8 cellular contexts compared by ENCODE assay signal in the genomic region with DNA sequence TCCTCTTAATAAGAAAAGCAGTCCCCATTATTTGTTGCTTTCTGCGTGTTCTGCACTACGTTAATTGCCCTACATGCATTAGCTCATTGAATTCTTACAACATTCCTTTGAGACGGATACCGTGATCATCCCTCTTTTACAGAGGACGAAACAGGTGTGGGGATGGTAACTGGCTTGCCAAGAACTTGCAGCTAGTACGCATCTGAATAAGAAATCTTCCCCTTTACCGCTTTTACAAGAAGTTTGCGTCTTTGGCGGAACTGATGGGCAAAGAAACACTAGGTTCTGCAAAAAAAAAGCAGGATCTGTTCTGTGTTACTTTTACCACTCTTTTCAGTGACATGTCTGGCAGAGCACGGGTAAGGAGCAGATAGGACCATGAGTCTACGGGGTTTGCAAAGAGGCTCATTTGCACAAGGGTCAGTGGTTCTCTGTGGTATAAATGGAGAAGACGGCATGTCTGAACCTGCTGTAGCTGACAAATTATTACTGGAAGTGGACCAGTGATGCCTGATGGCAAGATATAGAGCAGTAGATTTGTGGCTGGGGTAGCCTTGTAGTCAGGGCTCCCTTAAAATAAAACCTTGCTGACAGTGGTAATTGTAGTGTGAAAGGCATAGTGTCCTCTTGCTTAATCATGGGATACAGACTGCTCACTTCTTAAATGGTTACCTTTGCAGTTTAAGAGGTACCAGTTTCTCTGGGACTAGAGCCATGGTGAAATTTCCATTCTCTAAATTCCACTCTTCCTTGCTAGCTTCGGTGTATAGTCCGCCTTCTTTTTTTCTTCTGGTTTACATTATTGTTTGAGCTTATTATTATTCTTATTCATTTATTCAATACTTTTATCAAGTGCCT. TPM values are rescaled to one million over a fixed set of nuclear protein-coding genes. Genes with fewer than 3 reads are reported as not detected.
DNase-seq lines count a peak whose midpoint lies in the region; TF ChIP-seq lines count a peak whose summit lies in the region.

No MANE protein-coding gene starts in this region.

- no peak for TF ChIP-seq RAD21 in liver (IDR thresholded peaks at IDR 0.05)

- H3K27ac ChIP-seq in liver (ENCODE audit: low read depth in 1 of 2, low read length in 2 of 2) = peak overlapping the region in 1 of 2 donors; percentile 19
- H3K27ac ChIP-seq in transverse colon = peak overlapping the region; percentile 77 to 96 (median 80)

- WGBS in liver = 62% methylated on average over 14 of the region's 14 CpGs
- WGBS in transverse colon (ENCODE audit: low coverage in 1 of 2), 2 donors = 50 to 66% methylated on average over 10 to 14 of the region's 14 CpGs

- H3K9ac ChIP-seq in liver (ENCODE audit: low read depth in 1 of 2, low read length in 2 of 2) = no peak overlapping the region

- H3K4me1 ChIP-seq in liver (ENCODE audit: control insufficient read depth in 4 of 4, insufficient read depth in 4 of 4, low read length in 3 of 4) (peaks cover 0 to 20% (median 17%) of the 10 kb centered on the region in 4 donors), transverse colon (peaks cover 3 to 37% (median 20%) of the 10 kb centered on the region in 4 donors)

- H3K4me3 ChIP-seq in astrocyte of the spinal cord (ENCODE audit: low read depth, low read length) = peak overlapping the region; percentile 98
- peak overlapping the region; percentile 85 to 100 (median 92) for H3K4me3 ChIP-seq in liver (ENCODE audit: low read depth in 1 of 3, low read length in 3 of 3)
- peak overlapping the region in 3 of 4 donors; percentile 68 to 93 (median 82) for H3K4me3 ChIP-seq in transverse colon

- TF ChIP-seq POLR2A in transverse colon (IDR thresholded peaks at IDR 0.05) = no peak

- TF ChIP-seq EP300 in transverse colon (IDR thresholded peaks at IDR 0.05; ENCODE audit: low read depth) = no peak

- H3K36me3 ChIP-seq in liver (ENCODE audit: control insufficient read depth in 4 of 4, insufficient read depth in 3 of 4, low read depth in 1 of 4, low read length in 3 of 4) (peaks cover 2 to 12% (median 6%) of the 10 kb centered on the region in 4 donors), transverse colon (peaks cover 0 to 14% (median 2%) of the 10 kb centered on the region in 4 donors)

- TF ChIP-seq CTCF in astrocyte of the spinal cord (IDR thresholded peaks at IDR 0.05; ENCODE audit: low read depth, low read length) (no peak), liver (IDR thresholded peaks at IDR 0.05; ENCODE audit: low read depth, low read length, missing input control) (no peak), transverse colon (IDR thresholded peaks at IDR 0.05) (no peak)

- no peaks in the 10 kb centered on the region for H3K27me3 ChIP-seq in liver (ENCODE audit: control insufficient read depth in 4 of 4, insufficient read depth in 4 of 4, low read length in 3 of 4)
- H3K27me3 ChIP-seq in transverse colon = no peaks in the 10 kb centered on the region

- H3K9me3 ChIP-seq in liver (ENCODE audit: control insufficient read depth in 4 of 4, low read length in 3 of 4) (no peaks in the 10 kb centered on the region), transverse colon (no peaks in the 10 kb centered on the region)

- DNase-seq in EL = peak; percentile 14
- DNase-seq in NCI-H1105 (lab: John Stamatoyannopoulos, UW) = peak; percentile 18
- peak; percentile 7 for DNase-seq in astrocyte of the spinal cord (ENCODE audit: low read depth, low spot score)
- DNase-seq in transverse colon = no peak
- no peak for DNase-seq in SKM-1 treated with dmso at 0.1 percent for 144 hours (lab: John Stamatoyannopoulos, UW; ENCODE audit: unreplicated experiment)
- no peak for DNase-seq in stimulated activated CD4-positive, alpha-beta T cell treated with anti-CD3 and anti-CD28 coated beads, Interleukin-1b, Interleukin-23, amount 100 ng/mL, for 48 hours
- DNase-seq in stimulated activated CD4-positive, alpha-beta T cell treated with anti-CD3 and anti-CD28 coated beads, Interleukin-4, amount 100 ng/mL, for 4 hours = no peak

- in situ Hi-C loops in astrocyte of the spinal cord (cut with HindIII; ENCODE audit: low sequenced_read_pairs) (no loop called here), transverse colon (cut with MboI; ENCODE audit: low pct_ligation_motif_present in 1 of 4, low pct_unique_long_range_greater_than_20kb in 1 of 4, low sequenced_read_pairs in 3 of 4) (loop anchor here in 2 of 4 donors (25.0 kb wide), 1 partner anchor 438 kb away; no protein-coding TSS in a partner anchor)

- intact Hi-C loops in transverse colon (cut with DNase I; ENCODE audit: low total_unique reads) = loop anchor here (5.0 kb wide), 1 partner anchor 32 kb away; the partner anchor contains the start of gene VPS35L

TF ChIP-seq in liver, 16 proteins besides CTCF, POLR2A, EP300 and RAD21:
- TF ChIP-seq MAX (IDR thresholded peaks at IDR 0.05) (no peak), FOXA1 (IDR thresholded peaks at IDR 0.05) (no peak), FOXA2 (IDR thresholded peaks at IDR 0.05) (no peak), NR2F2 (IDR thresholded peaks at IDR 0.05) (no peak), EGR1 (IDR thresholded peaks at IDR 0.05; ENCODE audit: low read depth in 2 of 2) (no peak), TAF1 (conservative IDR thresholded peaks at IDR 0.05) (no peak), RXRA (IDR thresholded peaks at IDR 0.05) (no peak), HNF4G (IDR thresholded peaks at IDR 0.05) (no peak), YY1 (IDR thresholded peaks at IDR 0.05) (no peak), JUND (IDR thresholded peaks at IDR 0.05) (no peak), GABPA (IDR thresholded peaks at IDR 0.05 in 1 of 2, conservative IDR thresholded peaks at IDR 0.05 in 1 of 2) (no peak), SP1 (IDR thresholded peaks at IDR 0.05) (no peak), HNF4A (conservative IDR thresholded peaks at IDR 0.05) (no peak)
- TF ChIP-seq, protein P1, sequence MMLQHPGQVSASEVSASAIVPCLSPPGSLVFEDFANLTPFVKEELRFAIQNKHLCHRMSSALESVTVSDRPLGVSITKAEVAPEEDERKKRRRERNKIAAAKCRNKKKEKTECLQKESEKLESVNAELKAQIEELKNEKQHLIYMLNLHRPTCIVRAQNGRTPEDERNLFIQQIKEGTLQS (IDR thresholded peaks at IDR 0.05) = no peak
- TF ChIP-seq, protein P2, sequence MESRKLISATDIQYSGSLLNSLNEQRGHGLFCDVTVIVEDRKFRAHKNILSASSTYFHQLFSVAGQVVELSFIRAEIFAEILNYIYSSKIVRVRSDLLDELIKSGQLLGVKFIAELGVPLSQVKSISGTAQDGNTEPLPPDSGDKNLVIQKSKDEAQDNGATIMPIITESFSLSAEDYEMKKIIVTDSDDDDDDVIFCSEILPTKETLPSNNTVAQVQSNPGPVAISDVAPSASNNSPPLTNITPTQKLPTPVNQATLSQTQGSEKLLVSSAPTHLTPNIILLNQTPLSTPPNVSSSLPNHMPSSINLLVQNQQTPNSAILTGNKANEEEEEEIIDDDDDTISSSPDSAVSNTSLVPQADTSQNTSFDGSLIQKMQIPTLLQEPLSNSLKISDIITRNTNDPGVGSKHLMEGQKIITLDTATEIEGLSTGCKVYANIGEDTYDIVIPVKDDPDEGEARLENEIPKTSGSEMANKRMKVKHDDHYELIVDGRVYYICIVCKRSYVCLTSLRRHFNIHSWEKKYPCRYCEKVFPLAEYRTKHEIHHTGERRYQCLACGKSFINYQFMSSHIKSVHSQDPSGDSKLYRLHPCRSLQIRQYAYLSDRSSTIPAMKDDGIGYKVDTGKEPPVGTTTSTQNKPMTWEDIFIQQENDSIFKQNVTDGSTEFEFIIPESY (IDR thresholded peaks at IDR 0.05) = no peak
- TF ChIP-seq, protein P3, sequence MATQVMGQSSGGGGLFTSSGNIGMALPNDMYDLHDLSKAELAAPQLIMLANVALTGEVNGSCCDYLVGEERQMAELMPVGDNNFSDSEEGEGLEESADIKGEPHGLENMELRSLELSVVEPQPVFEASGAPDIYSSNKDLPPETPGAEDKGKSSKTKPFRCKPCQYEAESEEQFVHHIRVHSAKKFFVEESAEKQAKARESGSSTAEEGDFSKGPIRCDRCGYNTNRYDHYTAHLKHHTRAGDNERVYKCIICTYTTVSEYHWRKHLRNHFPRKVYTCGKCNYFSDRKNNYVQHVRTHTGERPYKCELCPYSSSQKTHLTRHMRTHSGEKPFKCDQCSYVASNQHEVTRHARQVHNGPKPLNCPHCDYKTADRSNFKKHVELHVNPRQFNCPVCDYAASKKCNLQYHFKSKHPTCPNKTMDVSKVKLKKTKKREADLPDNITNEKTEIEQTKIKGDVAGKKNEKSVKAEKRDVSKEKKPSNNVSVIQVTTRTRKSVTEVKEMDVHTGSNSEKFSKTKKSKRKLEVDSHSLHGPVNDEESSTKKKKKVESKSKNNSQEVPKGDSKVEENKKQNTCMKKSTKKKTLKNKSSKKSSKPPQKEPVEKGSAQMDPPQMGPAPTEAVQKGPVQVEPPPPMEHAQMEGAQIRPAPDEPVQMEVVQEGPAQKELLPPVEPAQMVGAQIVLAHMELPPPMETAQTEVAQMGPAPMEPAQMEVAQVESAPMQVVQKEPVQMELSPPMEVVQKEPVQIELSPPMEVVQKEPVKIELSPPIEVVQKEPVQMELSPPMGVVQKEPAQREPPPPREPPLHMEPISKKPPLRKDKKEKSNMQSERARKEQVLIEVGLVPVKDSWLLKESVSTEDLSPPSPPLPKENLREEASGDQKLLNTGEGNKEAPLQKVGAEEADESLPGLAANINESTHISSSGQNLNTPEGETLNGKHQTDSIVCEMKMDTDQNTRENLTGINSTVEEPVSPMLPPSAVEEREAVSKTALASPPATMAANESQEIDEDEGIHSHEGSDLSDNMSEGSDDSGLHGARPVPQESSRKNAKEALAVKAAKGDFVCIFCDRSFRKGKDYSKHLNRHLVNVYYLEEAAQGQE (IDR thresholded peaks at IDR 0.05) = no peak

RNA-seq across cellular contexts. Expression of gene CCP110, which starts 1.4 kb away (rescaled TPM):
- total RNA-seq in liver (10 to 100 TPM in 1 of 2 donors, 1 to 10 TPM in 1; 8.2 to 25.0 TPM), transverse colon (10 to 100 TPM in 3 of 4 donors, 1 to 10 TPM in 1; 7.1 to 43.4 (median 14.2) TPM)
- 1 to 10 TPM; 1.8 to 2.8 TPM for polyA plus RNA-seq in liver

RNA-seq across cellular contexts. Expression of gene GDE1, which starts 3.2 kb away (rescaled TPM):
- 10 to 100 TPM; 25.7 to 39.1 TPM for total RNA-seq in liver
- polyA plus RNA-seq in liver = 10 to 100 TPM; 14.8 to 21.5 TPM
- 100 to 1,000 TPM in 2 of 4 donors, 10 to 100 TPM in 2; 47.5 to 120 (median 96.8) TPM for total RNA-seq in transverse colon

RNA-seq across cellular contexts. Expression of gene VPS35L, which starts 30.4 kb away (rescaled TPM):
- 10 to 100 TPM; 16.1 to 18.2 TPM for total RNA-seq in liver
- 10 to 100 TPM; 10.5 to 14.1 TPM for polyA plus RNA-seq in liver
- total RNA-seq in transverse colon = 10 to 100 TPM; 40.0 to 89.8 (median 51.5) TPM

Comparison
In these comparisons a context has a peak if more than half of its experiments do, and no peak if none do; other contexts are left out.
1. DNase-seq: peak in EL (single experiment), NCI-H1105 (single experiment) and astrocyte of the spinal cord (single experiment); none in transverse colon (single experiment), SKM-1 treated with dmso at 0.1 percent for 144 hours (single experiment), stimulated activated CD4-positive, alpha-beta T cell treated with anti-CD3 and anti-CD28 coated beads, Interleukin-1b, Interleukin-23, amount 100 ng/mL, for 48 hours (single experiment) and stimulated activated CD4-positive, alpha-beta T cell treated with anti-CD3 and anti-CD28 coated beads, Interleukin-4, amount 100 ng/mL, for 4 hours (0 of 2).
2. Peak in every context shown above with its lines, with median percentiles within 50 percentile points of each other: H3K4me3 ChIP-seq.